In the genomic region with DNA sequence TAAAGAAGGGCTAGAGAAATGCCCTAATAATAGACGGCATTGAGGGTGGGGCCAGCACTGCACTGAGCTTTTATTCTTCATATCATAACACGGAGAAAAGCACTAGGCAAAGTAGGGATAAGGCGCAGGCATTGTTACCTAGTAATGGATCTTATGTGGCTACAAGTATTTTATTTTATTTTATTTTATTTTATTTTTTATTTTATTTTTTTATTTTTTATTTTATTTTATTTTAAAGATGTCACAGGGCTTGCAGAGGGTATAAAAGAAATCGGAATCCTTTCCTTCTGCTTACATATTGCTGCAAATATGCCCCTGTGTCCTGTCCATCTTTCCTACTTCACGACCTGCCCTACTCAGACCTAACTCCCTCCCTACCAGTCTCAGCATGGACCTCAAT, we compare ENCODE assay signal across 4 cellular contexts.
"Had no signal": no experiment of that assay in that cellular context is flagged by ENCODE, and none has a peak within 500 bp of the region (broad histone marks: within the 10 kb centered on the region; RNA-seq: fewer than 3 reads in every experiment).

No MANE protein-coding gene starts in this region.

- DNase-seq: H9, HCEC 1CT, IMR-90 had no signal

- H3K4me3 Mint-ChIP-seq: GM23338, H9 had no signal

- H3K9me3 Mint-ChIP-seq: GM23338, H9 had no signal

- H3K4me3 ChIP-seq: GM23338 had no signal

- H3K27ac Mint-ChIP-seq: GM23338 had no signal

- ATAC-seq: GM23338 had no signal
